Comparison of ENCODE assay signal across 11 cellular contexts in the genomic region with DNA sequence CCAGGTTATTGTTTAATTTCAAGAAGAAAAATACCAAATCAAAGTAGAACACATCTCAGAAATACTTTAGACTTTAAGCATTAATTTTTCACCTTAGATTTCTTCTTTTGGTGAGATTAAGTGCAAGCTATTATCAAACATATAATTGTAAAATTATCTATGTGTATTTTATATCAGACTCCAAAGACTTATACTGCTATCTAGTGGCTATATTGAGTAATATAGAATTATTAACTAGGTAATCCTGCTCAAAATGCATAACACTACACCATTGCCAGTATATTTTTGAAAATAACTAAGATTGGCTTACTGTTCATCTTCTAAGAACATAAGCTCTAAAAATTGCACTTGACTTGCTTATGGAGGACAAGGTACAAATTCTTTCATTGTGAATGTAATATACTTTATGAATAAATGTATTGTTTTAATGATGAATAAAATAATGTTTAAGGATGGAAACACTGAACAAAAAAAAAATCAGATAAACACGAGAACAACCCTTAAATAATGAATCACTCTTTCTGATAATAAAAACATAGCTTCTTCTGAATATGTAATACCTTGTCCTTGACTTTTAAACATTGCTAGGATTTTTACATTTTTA.
A peak's percentile ranks its signal among the peaks of the same experiment; 100 is the strongest.
DNase-seq lines count a peak whose midpoint lies in the region; ATAC-seq and TF ChIP-seq lines count a peak whose summit lies in the region.
"Had no signal": no experiment of that assay in that cellular context is flagged by ENCODE, and none has a peak within 500 bp of the region (broad histone marks: within the 10 kb centered on the region; RNA-seq: fewer than 3 reads in every experiment).

No MANE protein-coding gene starts in this region.

- H3K9me3 ChIP-seq in neural progenitor cell (ENCODE audit: low read depth) = no peaks in the 10 kb centered on the region
- H3K9me3 ChIP-seq in WERI-Rb-1 (ENCODE audit: severe bottlenecking) = peaks cover 6% of the 10 kb centered on the region

- no peak overlapping the region for H3K27ac Mint-ChIP-seq in neural progenitor cell
- H3K27ac Mint-ChIP-seq in stimulated activated naive B cell treated with anti-CD40 and anti-IgM and Interleukin-4, amounts not matched to agents 10 μg/mL and 1 μg/mL and 100 μg/mL, for 72 hours = no peak overlapping the region
- H3K27ac Mint-ChIP-seq: activated naive CD8-positive, alpha-beta T cell; CD8-positive, alpha-beta T cell; natural killer cell treated with Interleukin-12 subunit alpha and Interleukin-12 subunit beta and Interleukin-15 and Interleukin-18, amount 100 ng/mL, for 72 hours had no signal

- H3K27me3 ChIP-seq in neural progenitor cell (no peaks in the 10 kb centered on the region), WERI-Rb-1 (ENCODE audit: insufficient read depth, low read depth, severe bottlenecking) (no peaks in the 10 kb centered on the region)

- no peaks in the 10 kb centered on the region for H4K20me1 ChIP-seq in neural progenitor cell (ENCODE audit: low read depth)

- peaks cover 9% of the 10 kb centered on the region for H3K9me3 Mint-ChIP-seq in neural progenitor cell
- H3K9me3 Mint-ChIP-seq in stimulated activated naive B cell treated with anti-CD40 and anti-IgM and Interleukin-4, amounts not matched to agents 10 μg/mL and 1 μg/mL and 100 μg/mL, for 72 hours = peaks cover 11 to 15% of the 10 kb centered on the region in 2 donors

- H3K9ac ChIP-seq in neural progenitor cell = no peak overlapping the region

- no peaks in the 10 kb centered on the region for H3F3A ChIP-seq in neural progenitor cell (ENCODE audit: low read depth)

- H3K36me3 ChIP-seq in neural progenitor cell (no peaks in the 10 kb centered on the region), WERI-Rb-1 (no peaks in the 10 kb centered on the region)

- H3K4me3 Mint-ChIP-seq in neural progenitor cell = no peak overlapping the region
- H3K4me3 Mint-ChIP-seq in stimulated activated naive B cell treated with anti-CD40 and anti-IgM and Interleukin-4, amounts not matched to agents 10 μg/mL and 1 μg/mL and 100 μg/mL, for 72 hours = no peak overlapping the region
- H3K4me3 Mint-ChIP-seq: activated naive CD8-positive, alpha-beta T cell; CD8-positive, alpha-beta T cell; natural killer cell treated with Interleukin-12 subunit alpha and Interleukin-12 subunit beta and Interleukin-15 and Interleukin-18, amount 100 ng/mL, for 72 hours had no signal

- TF ChIP-seq CTCF in neural progenitor cell (IDR thresholded peaks at IDR 0.05) = peak; percentile 28
- no peak for TF ChIP-seq CTCF in WERI-Rb-1 (IDR thresholded peaks at IDR 0.05; ENCODE audit: low read depth, low read length)

- H3K4me1 Mint-ChIP-seq in neural progenitor cell = no peaks in the 10 kb centered on the region
- no peaks in the 10 kb centered on the region for H3K4me1 Mint-ChIP-seq in stimulated activated naive B cell treated with anti-CD40 and anti-IgM and Interleukin-4, amounts not matched to agents 10 μg/mL and 1 μg/mL and 100 μg/mL, for 72 hours

- H3K36me3 Mint-ChIP-seq in neural progenitor cell = no peaks in the 10 kb centered on the region
- no peaks in the 10 kb centered on the region for H3K36me3 Mint-ChIP-seq in stimulated activated naive B cell treated with anti-CD40 and anti-IgM and Interleukin-4, amounts not matched to agents 10 μg/mL and 1 μg/mL and 100 μg/mL, for 72 hours
- H3K36me3 Mint-ChIP-seq: CD8-positive, alpha-beta T cell had no signal

- H3K79me2 ChIP-seq in neural progenitor cell (ENCODE audit: low read depth) = no peaks in the 10 kb centered on the region

- H3K4me1 ChIP-seq in neural progenitor cell = no peaks in the 10 kb centered on the region

- DNase-seq in NCI-H82 (lab: John Stamatoyannopoulos, UW) (peak; percentile 23), NCI-H82 treated with DMSO at 0.1 percent for 48 hours (lab: John Stamatoyannopoulos, UW; ENCODE audit: unreplicated experiment) (no peak), M059J (ENCODE audit: low read depth) (peak; percentile 18), astrocyte of the hippocampus (ENCODE audit: low read depth, low spot score) (peak; percentile 6), neural progenitor cell (ENCODE audit: low spot score) (no peak), COLO668 (lab: John Stamatoyannopoulos, UW; ENCODE audit: unreplicated experiment) (no peak), WERI-Rb-1 (no peak)
- no peak for DNase-seq in stimulated activated naive B cell treated with anti-CD40 and anti-IgM and Interleukin-4, amounts not matched to agents 10 μg/mL and 1 μg/mL and 100 μg/mL, for 72 hours
- DNase-seq: CD8-positive, alpha-beta T cell had no signal

- H3K27me3 Mint-ChIP-seq in neural progenitor cell (ENCODE audit: insufficient read depth, low read depth) = no peaks in the 10 kb centered on the region
- no peaks in the 10 kb centered on the region for H3K27me3 Mint-ChIP-seq in stimulated activated naive B cell treated with anti-CD40 and anti-IgM and Interleukin-4, amounts not matched to agents 10 μg/mL and 1 μg/mL and 100 μg/mL, for 72 hours
- H3K27me3 Mint-ChIP-seq: activated naive CD8-positive, alpha-beta T cell; natural killer cell treated with Interleukin-12 subunit alpha and Interleukin-12 subunit beta and Interleukin-15 and Interleukin-18, amount 100 ng/mL, for 72 hours had no signal

- no peak for ATAC-seq in stimulated activated naive B cell treated with anti-CD40 and anti-IgM and Interleukin-4, amounts not matched to agents 10 μg/mL and 1 μg/mL and 100 μg/mL, for 72 hours (replicated peaks)
- ATAC-seq: CD8-positive, alpha-beta T cell; natural killer cell treated with Interleukin-12 subunit alpha and Interleukin-12 subunit beta and Interleukin-15 and Interleukin-18, amount 100 ng/mL, for 72 hours had no signal

- H3K27ac ChIP-seq in neural progenitor cell = no peak overlapping the region
- no peak overlapping the region for H3K27ac ChIP-seq in WERI-Rb-1

- no peak overlapping the region for H2AFZ ChIP-seq in neural progenitor cell (replicated peaks)

- no peak overlapping the region for H3K4me2 ChIP-seq in neural progenitor cell

- H3K4me3 ChIP-seq in neural progenitor cell = no peak overlapping the region
- H3K4me3 ChIP-seq in WERI-Rb-1 (ENCODE audit: low read depth, low read length) = no peak overlapping the region

Comparison
In these comparisons a context has a peak if more than half of its experiments do, and no peak if none do; other contexts are left out.
1. DNase-seq: peak in NCI-H82 (single experiment), M059J (single experiment) and astrocyte of the hippocampus (single experiment); none in NCI-H82 treated with DMSO at 0.1 percent for 48 hours (single experiment), neural progenitor cell (single experiment), COLO668 (single experiment), stimulated activated naive B cell treated with anti-CD40 and anti-IgM and Interleukin-4, amounts not matched to agents 10 μg/mL and 1 μg/mL and 100 μg/mL, for 72 hours (single experiment) and WERI-Rb-1 (single experiment).